ENCODE assay signal across 17 cellular contexts in the genomic region with DNA sequence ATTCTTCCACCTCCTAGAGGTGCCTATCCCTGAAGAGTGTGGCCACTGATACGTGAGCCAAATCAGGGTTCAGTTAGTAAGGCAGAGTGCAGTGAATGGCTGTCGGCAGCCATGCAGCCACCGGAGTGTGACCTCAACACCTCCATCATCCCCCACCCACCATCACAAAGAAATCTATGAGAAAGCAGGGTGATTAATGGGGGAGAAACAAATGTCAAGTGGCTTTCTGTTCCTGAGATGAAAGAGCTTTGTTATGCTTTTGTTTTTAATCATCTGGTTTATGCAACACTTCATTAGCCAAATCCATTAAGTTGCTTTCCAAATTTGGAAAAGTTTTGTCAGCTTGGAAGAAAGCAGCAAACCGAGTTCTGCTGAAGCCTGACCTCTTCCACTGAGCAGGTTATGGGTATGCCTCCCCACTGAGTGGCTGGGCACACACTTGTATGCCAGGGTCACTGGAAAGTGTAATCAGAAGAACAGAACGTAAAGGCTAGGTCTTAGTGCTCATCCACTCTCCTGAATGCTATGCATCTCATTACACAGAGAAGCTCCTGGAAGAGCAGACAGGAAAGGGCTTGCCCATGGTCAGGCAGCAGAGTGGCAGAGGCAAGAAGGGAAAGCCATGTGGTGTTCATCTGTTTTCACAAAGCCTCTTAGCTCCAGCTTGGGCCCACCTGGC. TPM values are rescaled to one million over a fixed set of nuclear protein-coding genes. Genes with fewer than 3 reads are reported as not detected.
A peak's percentile ranks its signal among the peaks of the same experiment; 100 is the strongest.
DNase-seq lines count a peak whose midpoint lies in the region; ATAC-seq, FAIRE-seq and TF ChIP-seq lines count a peak whose summit lies in the region.
"Had no signal": no experiment of that assay in that cellular context is flagged by ENCODE, and none has a peak within 500 bp of the region (broad histone marks: within the 10 kb centered on the region; RNA-seq: fewer than 3 reads in every experiment).

No MANE protein-coding gene starts in this region.

- H3K36me3 Mint-ChIP-seq in activated CD8-positive, alpha-beta T cell treated with anti-CD3 and anti-CD28 coated beads, Interleukin-2, amount 10 ng/mL, durations not matched to agents 7 days and 5 days (ENCODE audit: low read depth): peaks cover 15% of the 10 kb centered on the region
- H3K36me3 Mint-ChIP-seq in stimulated activated effector memory CD8-positive, alpha-beta T cell treated with anti-CD3 and anti-CD28 coated beads, Interleukin-12 subunit alpha, Interleukin-12 subunit beta, amount 100 ng/mL, for 72 hours: no peaks in the 10 kb centered on the region
- H3K36me3 Mint-ChIP-seq: T-cell, WTC11 had no signal

- H3K4me1 Mint-ChIP-seq in activated CD8-positive, alpha-beta T cell treated with anti-CD3 and anti-CD28 coated beads, Interleukin-2, amount 10 ng/mL, durations not matched to agents 7 days and 5 days (ENCODE audit: low read depth): peaks cover 55% of the 10 kb centered on the region
- H3K4me1 Mint-ChIP-seq in stimulated activated effector memory CD8-positive, alpha-beta T cell treated with anti-CD3 and anti-CD28 coated beads, Interleukin-12 subunit alpha, Interleukin-12 subunit beta, amount 100 ng/mL, for 72 hours: peaks cover 52% of the 10 kb centered on the region
- H3K4me1 Mint-ChIP-seq: WTC11 had no signal

- no peak overlapping the region for H3K4me2 ChIP-seq in keratinocyte (ENCODE audit: control insufficient read depth, extremely low read depth, insufficient read depth, low read depth, low read length)

- intact Hi-C loops in Right ventricle myocardium inferior (cut with DNase I): no loop called here

- no peaks in the 10 kb centered on the region for H3K36me3 ChIP-seq in keratinocyte (ENCODE audit: control insufficient read depth in 2 of 2, extremely low read depth in 1 of 2, insufficient read depth in 2 of 2, low read length in 2 of 2)
- H3K36me3 ChIP-seq: prostate gland had no signal

- no peaks in the 10 kb centered on the region for H3K27me3 ChIP-seq in keratinocyte (ENCODE audit: control insufficient read depth, extremely low read depth, insufficient read depth, low read length)

- no peak overlapping the region for H3K4me3 Mint-ChIP-seq in activated CD8-positive, alpha-beta T cell treated with anti-CD3 and anti-CD28 coated beads, Interleukin-2, amount 10 ng/mL, durations not matched to agents 7 days and 5 days
- H3K4me3 Mint-ChIP-seq in stimulated activated effector memory CD8-positive, alpha-beta T cell treated with anti-CD3 and anti-CD28 coated beads, Interleukin-12 subunit alpha, Interleukin-12 subunit beta, amount 100 ng/mL, for 72 hours: peak overlapping the region; percentile 44
- H3K4me3 Mint-ChIP-seq: T-cell, WTC11 had no signal

- no peaks in the 10 kb centered on the region for H3K4me1 ChIP-seq in keratinocyte (ENCODE audit: control insufficient read depth, extremely low read depth, insufficient read depth, low read length)
- H3K4me1 ChIP-seq: prostate gland had no signal

- dilution Hi-C loops in keratinocyte (cut with MboI; ENCODE audit: extremely low pct_ligation_motif_present, low sequenced_read_pairs): no loop called here

- no peak for TF ChIP-seq CTCF in keratinocyte (optimal IDR thresholded peaks at IDR 0.05 in 1 of 3, IDR thresholded peaks at IDR 0.05 in 1 of 3, conservative IDR thresholded peaks at IDR 0.05 in 1 of 3; ENCODE audit: extremely low read depth in 1 of 3, insufficient read depth in 2 of 3, low read length in 3 of 3)

- H3K9me3 Mint-ChIP-seq in activated CD8-positive, alpha-beta T cell treated with anti-CD3 and anti-CD28 coated beads, Interleukin-2, amount 10 ng/mL, durations not matched to agents 7 days and 5 days (ENCODE audit: insufficient read depth): peaks cover 6% of the 10 kb centered on the region
- H3K9me3 Mint-ChIP-seq in stimulated activated effector memory CD8-positive, alpha-beta T cell treated with anti-CD3 and anti-CD28 coated beads, Interleukin-12 subunit alpha, Interleukin-12 subunit beta, amount 100 ng/mL, for 72 hours: no peaks in the 10 kb centered on the region
- H3K9me3 Mint-ChIP-seq: T-cell, WTC11 had no signal

- no peak overlapping the region for H3K4me3 ChIP-seq in keratinocyte (ENCODE audit: control insufficient read depth in 2 of 3, extremely low read depth in 1 of 3, insufficient read depth in 2 of 3, low read depth in 1 of 3, low read length in 3 of 3)
- H3K4me3 ChIP-seq: lung, prostate gland had no signal

- H3K9ac ChIP-seq in keratinocyte (ENCODE audit: control insufficient read depth, extremely low read depth, insufficient read depth, low read length): no peak overlapping the region

- H3K27ac Mint-ChIP-seq in activated CD8-positive, alpha-beta T cell treated with anti-CD3 and anti-CD28 coated beads, Interleukin-2, amount 10 ng/mL, durations not matched to agents 7 days and 5 days: peak overlapping the region; percentile 51
- peak overlapping the region; percentile 80 for H3K27ac Mint-ChIP-seq in stimulated activated effector memory CD8-positive, alpha-beta T cell treated with anti-CD3 and anti-CD28 coated beads, Interleukin-12 subunit alpha, Interleukin-12 subunit beta, amount 100 ng/mL, for 72 hours
- H3K27ac Mint-ChIP-seq: T-cell, WTC11 had no signal

- H3K9me1 ChIP-seq in keratinocyte (ENCODE audit: control insufficient read depth, extremely low read depth, insufficient read depth, low read length): no peaks in the 10 kb centered on the region

- no peak overlapping the region for H2AFZ ChIP-seq in keratinocyte (ENCODE audit: control insufficient read depth, low read length)

- no peaks in the 10 kb centered on the region for H3K27me3 Mint-ChIP-seq in activated CD8-positive, alpha-beta T cell treated with anti-CD3 and anti-CD28 coated beads, Interleukin-2, amount 10 ng/mL, durations not matched to agents 7 days and 5 days (ENCODE audit: low read depth)
- H3K27me3 Mint-ChIP-seq: T-cell had no signal

- no peaks in the 10 kb centered on the region for H3K9me3 ChIP-seq in keratinocyte (ENCODE audit: control insufficient read depth, low read depth, low read length)
- H3K9me3 ChIP-seq: prostate gland had no signal

- POLR2A ChIA-PET in activated CD8-positive, alpha-beta T cell treated with anti-CD3 and anti-CD28 coated beads, Interleukin-2, amount 10 ng/mL, durations not matched to agents 7 days and 5 days (lab: Charles Lee): no interaction called here

- no peaks in the 10 kb centered on the region for H4K20me1 ChIP-seq in keratinocyte (ENCODE audit: control insufficient read depth, extremely low read depth, insufficient read depth, low read length)

- DNase-seq in activated T-cell treated with anti-CD3 and anti-CD28 coated beads for 24 hours (ENCODE audit: low read depth): peak; percentile 24
- no peak for DNase-seq in activated T-cell treated with anti-CD3 and anti-CD28 coated beads for 4 hours
- no peak for DNase-seq in activated CD8-positive, alpha-beta T cell treated with anti-CD3 and anti-CD28 coated beads, Interleukin-2, amount 10 ng/mL, durations not matched to agents 7 days and 5 days
- no peak for DNase-seq in keratinocyte (ENCODE audit: low read depth, low spot score)
- DNase-seq in stimulated activated effector memory CD8-positive, alpha-beta T cell treated with anti-CD3 and anti-CD28 coated beads, Interleukin-12 subunit alpha, Interleukin-12 subunit beta, amount 100 ng/mL, for 72 hours (ENCODE audit: low spot score in 2 of 2): no peak
- no peak for DNase-seq in HPDE6-E6E7 (ENCODE audit: extremely low spot score)
- DNase-seq in Right ventricle myocardium inferior (ENCODE audit: missing footprints): no peak
- DNase-seq: Calu3; central memory CD4-positive, alpha-beta T cell; Kasumi-1; T-cell had no signal

- FAIRE-seq in keratinocyte (lab: Jason Lieb, UNC): peak; percentile 32
- FAIRE-seq: urothelium cell line had no signal

- H3K27ac ChIP-seq in keratinocyte (ENCODE audit: control insufficient read depth, insufficient read depth, low read length): no peak overlapping the region
- H3K27ac ChIP-seq: prostate gland had no signal

- H3K79me2 ChIP-seq in keratinocyte (ENCODE audit: control insufficient read depth, insufficient read depth, low read length): no peaks in the 10 kb centered on the region

- CTCF ChIA-PET in activated CD8-positive, alpha-beta T cell treated with anti-CD3 and anti-CD28 coated beads, Interleukin-2, amount 10 ng/mL, durations not matched to agents 7 days and 5 days (lab: Charles Lee): no interaction called here

- ATAC-seq in activated CD8-positive, alpha-beta T cell treated with anti-CD3 and anti-CD28 coated beads, Interleukin-2, amount 10 ng/mL, durations not matched to agents 7 days and 5 days: no peak
- ATAC-seq in stimulated activated effector memory CD8-positive, alpha-beta T cell treated with anti-CD3 and anti-CD28 coated beads, Interleukin-12 subunit alpha, Interleukin-12 subunit beta, amount 100 ng/mL, for 72 hours: peak; percentile 88
- no peak for ATAC-seq in Right ventricle myocardium inferior
- no peak for ATAC-seq in HG02870 (IDR thresholded peaks at IDR 0.05; ENCODE audit: unreplicated experiment)
- ATAC-seq: naive thymus-derived CD4-positive, alpha-beta T cell; T-cell; WTC11 had no signal

RNA-seq across cellular contexts. Expression of a gene that starts 57.1 kb away (rescaled TPM):
- 10 to 100 TPM; 10.7 to 12.0 TPM for total RNA-seq in activated CD8-positive, alpha-beta T cell treated with anti-CD3 and anti-CD28 coated beads, Interleukin-2, amount 10 ng/mL, durations not matched to agents 7 days and 5 days
- 21.1 to 32.8 TPM (median 30.0 TPM) in 3 replicates for polyA plus RNA-seq in keratinocyte
- 32.4 TPM for polyA plus RNA-seq in keratinocyte (2011; ENCODE audit: low read depth)
- polyA plus RNA-seq in keratinocyte (2011; cell fraction: cytosol; rRNA removed): 11.2 and 16.6 TPM in 2 replicates
- 23.9 and 33.4 TPM in 2 replicates for polyA plus RNA-seq in keratinocyte (2011; cell fraction: nucleus; rRNA removed)
- 35.0 and 37.8 TPM in 2 replicates for polyA plus RNA-seq in keratinocyte (2012; ENCODE audit: low replicate concordance)
- polyA minus RNA-seq in keratinocyte: 8.4 to 29.2 TPM (median 15.0 TPM) in 3 replicates
- polyA minus RNA-seq in keratinocyte (2011; cell fraction: cytosol; rRNA and poly(A)+ RNA removed): 22.6 TPM
- polyA minus RNA-seq in keratinocyte (2011; cell fraction: nucleus; rRNA and poly(A)+ RNA removed): 18.6 and 28.9 TPM in 2 replicates
- 335 TPM for total RNA-seq in Right ventricle myocardium inferior

Comparison
In these comparisons a context has a peak if more than half of its experiments do, and no peak if none do; other contexts are left out.
1. RNA of a gene that starts 57.1 kb away (total RNA-seq): 335 TPM in Right ventricle myocardium inferior (single experiment); 10.7 to 12.0 TPM in activated CD8-positive, alpha-beta T cell treated with anti-CD3 and anti-CD28 coated beads, Interleukin-2, amount 10 ng/mL, durations not matched to agents 7 days and 5 days; every median in the first group is over 10 times any median in the second.